Comparison of ENCODE assay signal across 34 cellular contexts in genomic region chr16:51821527-51821926, GRCh38.
"Had no signal": no experiment of that assay in that cellular context is flagged by ENCODE, and none has a peak within 500 bp of the region (broad histone marks: within the 10 kb centered on the region; RNA-seq: fewer than 3 reads in every experiment).

No MANE protein-coding gene starts in this region.

- H3K27ac ChIP-seq: adrenal gland, body of pancreas, brain microvascular endothelial cell, breast epithelium, VCaP had no signal

- FAIRE-seq: astrocyte, TTC549 had no signal

- H3K4me1 ChIP-seq: adrenal gland, body of pancreas, breast epithelium had no signal

- H3K27me3 ChIP-seq: adrenal gland, body of pancreas, brain microvascular endothelial cell, breast epithelium had no signal

- H3K9me3 ChIP-seq: adrenal gland, body of pancreas, breast epithelium had no signal

- ATAC-seq: activated CD8-positive, alpha-beta T cell treated with anti-CD3 and anti-CD28 coated beads for 36 hours; activated naive CD4-positive, alpha-beta T cell treated with anti-CD3 and anti-CD28 coated beads, Interleukin-2, amount 50 U/mL, for 72 hours; activated T-cell treated with anti-CD3 and anti-CD28 coated beads, Interleukin-2, amount 50 U/mL, for 4 hours; activated T-cell treated with anti-CD3 and anti-CD28 coated beads, Interleukin-2, amount 50 U/mL, for 72 hours; activated T-helper 17 cell treated with anti-CD3 and anti-CD28 coated beads, Interleukin-2, amount 50 U/mL, for 72 hours; body of pancreas had no signal

- H3K36me3 ChIP-seq: adrenal gland, brain microvascular endothelial cell, breast epithelium had no signal

- H3K4me3 ChIP-seq: adrenal gland, body of pancreas, breast epithelium had no signal

- DNase-seq: activated B cell treated with CpG ODN at 0.5 μM for 24 hours; activated CD4-positive, alpha-beta memory T cell treated with anti-CD3 and anti-CD28 coated beads for 36 hours; activated CD4-positive, alpha-beta T cell treated with anti-CD3 and anti-CD28 coated beads for 4 hours; activated CD4-positive, alpha-beta T cell treated with anti-CD3 and anti-CD28 coated beads, Interleukin-2, amount 10 ng/mL, durations not matched to agents 24 days and 14 days; activated CD4-positive, alpha-beta T cell treated with anti-CD3 and anti-CD28 coated beads, Interleukin-2, amount 50 U/mL, for 1 hour; activated CD4-positive, alpha-beta T cell treated with anti-CD3 and anti-CD28 coated beads, Interleukin-2, amount 50 U/mL, for 4 hours; activated CD4-positive, CD25-positive, alpha-beta regulatory T cell treated with anti-CD3 and anti-CD28 coated beads, Interleukin-2, amount 50 U/mL, for 72 hours; activated CD8-positive, alpha-beta memory T cell treated with anti-CD3 and anti-CD28 coated beads, Interleukin-2, amount 50 U/mL, for 4 hours; activated CD8-positive, alpha-beta T cell treated with anti-CD3 and anti-CD28 coated beads for 36 hours; activated effector memory CD4-positive, alpha-beta T cell treated with anti-CD3 and anti-CD28 coated beads, Interleukin-2, amount 50 U/mL, for 16 hours; activated gamma-delta T cell treated with Interleukin-2 at 50 U/mL for 16 hours; activated naive CD4-positive, alpha-beta T cell; activated naive CD4-positive, alpha-beta T cell treated with anti-CD3 and anti-CD28 coated beads for 36 hours; activated naive CD4-positive, alpha-beta T cell treated with anti-CD3 and anti-CD28 coated beads, Interleukin-2, amount 50 U/mL, for 16 hours; activated naive CD8-positive, alpha-beta T cell treated with anti-CD3 and anti-CD28 coated beads for 36 hours; activated T-cell treated with anti-CD3 and anti-CD28 coated beads for 4 hours; activated T-cell treated with anti-CD3 and anti-CD28 coated beads, Interleukin-2, amount 50 U/mL, for 1 hour; activated T-cell treated with anti-CD3 and anti-CD28 coated beads, Interleukin-2, amount 50 U/mL, for 4 hours; activated T-cell treated with anti-CD3 and anti-CD28 coated beads, Interleukin-2, amount 50 U/mL, for 72 hours; adrenal gland; amniotic stem cell; aorta; body of pancreas; brain microvascular endothelial cell; central memory CD4-positive, alpha-beta T cell; T-helper 1 cell; T-helper 2 cell; T-helper 9 cell had no signal
